In the genomic region with DNA sequence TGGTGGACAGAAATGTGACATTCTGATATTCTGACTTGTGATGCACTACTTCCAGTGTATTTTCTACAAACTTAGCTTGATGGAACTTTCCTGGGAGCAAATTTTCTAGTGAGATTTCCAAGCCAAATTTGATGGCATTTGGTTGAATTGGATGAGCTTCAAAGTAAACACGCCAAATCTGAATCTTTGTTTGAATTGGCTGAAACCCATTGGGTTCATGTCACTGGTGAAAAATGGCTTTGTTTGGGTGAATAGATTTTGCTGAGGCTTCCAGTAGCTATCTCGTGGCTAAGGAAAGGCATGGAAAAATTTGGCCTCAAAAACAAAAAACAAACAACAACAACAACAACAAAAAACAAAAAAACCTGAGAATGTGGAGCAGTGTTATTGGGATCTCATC, we compare ENCODE assay signal across 18 cellular contexts.
"Had no signal": no experiment of that assay in that cellular context is flagged by ENCODE, and none has a peak within 500 bp of the region (broad histone marks: within the 10 kb centered on the region; RNA-seq: fewer than 3 reads in every experiment).

No MANE protein-coding gene starts in this region.

- H3K9me3 ChIP-seq: prostate gland had no signal

- H3K4me1 ChIP-seq: prostate gland, upper lobe of left lung had no signal

- DNase-seq: activated CD4-positive, alpha-beta memory T cell treated with anti-CD3 and anti-CD28 coated beads for 36 hours; activated CD4-positive, alpha-beta T cell treated with anti-CD3 and anti-CD28 coated beads for 1 hour; activated gamma-delta T cell treated with Interleukin-2 at 50 U/mL for 16 hours; activated naive CD8-positive, alpha-beta T cell treated with anti-CD3 and anti-CD28 coated beads, Interleukin-2, amount 10 ng/mL, durations not matched to agents 7 days and 5 days; activated T-cell treated with anti-CD3 and anti-CD28 coated beads, Interleukin-2, amount 50 U/mL, for 48 hours; aorta; caudate nucleus; effector CD8-positive, alpha-beta T cell; occipital lobe; stimulated activated CD4-positive, alpha-beta T cell treated with anti-CD3 and anti-CD28 coated beads, Interleukin-2, amount 100 ng/mL, for 24 hours; stimulated activated naive CD4-positive, alpha-beta T cell; T-helper 9 cell; upper lobe of left lung had no signal

- H3K9me3 Mint-ChIP-seq: activated naive CD8-positive, alpha-beta T cell treated with anti-CD3 and anti-CD28 coated beads, Interleukin-2, amount 10 ng/mL, durations not matched to agents 7 days and 5 days had no signal

- H3K36me3 Mint-ChIP-seq: activated CD4-positive, alpha-beta memory T cell treated with anti-CD3 and anti-CD28 coated beads for 36 hours; activated naive CD8-positive, alpha-beta T cell treated with anti-CD3 and anti-CD28 coated beads, Interleukin-2, amount 10 ng/mL, durations not matched to agents 7 days and 5 days; memory B cell had no signal

- H3K4me1 Mint-ChIP-seq: activated naive CD8-positive, alpha-beta T cell treated with anti-CD3 and anti-CD28 coated beads, Interleukin-2, amount 10 ng/mL, durations not matched to agents 7 days and 5 days; memory B cell had no signal

- H3K4me3 Mint-ChIP-seq: activated CD4-positive, alpha-beta memory T cell treated with anti-CD3 and anti-CD28 coated beads for 36 hours; activated naive CD8-positive, alpha-beta T cell treated with anti-CD3 and anti-CD28 coated beads, Interleukin-2, amount 10 ng/mL, durations not matched to agents 7 days and 5 days; memory B cell; nephron had no signal

- H3K4me3 ChIP-seq: coronary artery, prostate gland, upper lobe of left lung had no signal

- H3K27me3 Mint-ChIP-seq: memory B cell had no signal

- H3K27me3 ChIP-seq: upper lobe of left lung had no signal

- H3K27ac Mint-ChIP-seq: activated CD4-positive, alpha-beta memory T cell treated with anti-CD3 and anti-CD28 coated beads for 36 hours; activated naive CD8-positive, alpha-beta T cell treated with anti-CD3 and anti-CD28 coated beads, Interleukin-2, amount 10 ng/mL, durations not matched to agents 7 days and 5 days; memory B cell; nephron had no signal

- H3K27ac ChIP-seq: epithelial cell of prostate, prostate gland, upper lobe of left lung had no signal

- H3K36me3 ChIP-seq: prostate gland, upper lobe of left lung had no signal
